In the genomic region with DNA sequence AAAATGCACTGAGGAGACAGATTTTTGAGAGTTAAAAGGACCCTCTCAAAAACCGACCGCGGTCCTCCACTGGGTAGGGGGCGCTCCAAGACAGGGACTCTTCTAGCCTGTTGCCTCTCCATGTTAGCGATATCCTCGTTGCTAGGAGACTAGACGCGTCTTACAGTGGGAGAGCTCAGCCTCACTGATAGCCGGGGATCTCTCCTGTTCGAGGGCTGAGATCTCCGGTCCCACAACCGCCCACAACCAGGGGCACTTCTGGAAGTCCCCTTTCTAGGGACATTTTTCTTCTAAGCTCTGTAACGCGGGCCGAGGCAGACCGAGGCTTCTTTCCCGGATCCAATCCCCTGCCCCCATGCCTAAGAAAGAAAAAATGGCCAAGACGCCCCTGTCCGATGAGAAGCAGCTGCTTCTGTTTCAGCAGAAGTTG, we compare ENCODE assay signal across 8 cellular contexts. TPM values are rescaled to one million over a fixed set of nuclear protein-coding genes. Genes with fewer than 3 reads are reported as not detected.
DNase-seq lines count a peak whose midpoint lies in the region; ATAC-seq, FAIRE-seq and TF ChIP-seq lines count a peak whose summit lies in the region.

No MANE protein-coding gene starts in this region.

- DNase-seq in GM03348 (ENCODE audit: low spot score) (peak; percentile 66), NCI-H2171 (lab: John Stamatoyannopoulos, UW) (peak; percentile 78), colonic mucosa (peak; percentile 79), HepG2 (ENCODE audit: low spot score) (peak; percentile 76)
- DNase-seq in activated CD4-positive, alpha-beta T cell treated with anti-CD3 and anti-CD28 coated beads for 48 hours, result peak; percentile 89
- DNase-seq in stimulated activated CD4-positive, alpha-beta T cell treated with anti-CD3 and anti-CD28 coated beads, Interleukin-2, amount 100 ng/mL, for 48 hours, result peak; percentile 83 to 86

- H2AFZ ChIP-seq in HepG2 (ENCODE audit: low read length), result no peak overlapping the region

- H3K27ac ChIP-seq in colonic mucosa (no peak overlapping the region), HepG2 (ENCODE audit: extremely low read length, insufficient read depth, low read length) (no peak overlapping the region)

- no peak for TF ChIP-seq POLR2A in HepG2 (IDR thresholded peaks at IDR 0.05; ENCODE audit: insufficient read depth in 1 of 2, low read depth in 2 of 2, low read length in 2 of 2)

- H3K9ac ChIP-seq in colonic mucosa (ENCODE audit: low read depth in 2 of 2, low read length in 2 of 2) (no peak overlapping the region), HepG2 (ENCODE audit: insufficient read depth, low read depth, low read length) (no peak overlapping the region)

- H3K9me3 ChIP-seq in colonic mucosa (no peaks in the 10 kb centered on the region), HepG2 (ENCODE audit: low read length) (no peaks in the 10 kb centered on the region)

- POLR2A ChIA-PET in HepG2 (lab: Yijun Ruan, JAX), result interaction anchor here (1.1 to 1.7 kb wide), 2 partner anchors 38 to 52 kb away, joined by 4 to 9 read pairs; a partner anchor contains a TSS

- in situ Hi-C loops in HepG2 (cut with HindIII; ENCODE audit: extremely low pct_ligation_motif_present, low pct_unique_long_range_greater_than_20kb), result no loop called here

- FAIRE-seq in HepG2 (lab: Jason Lieb, UNC), result no peak

- TF ChIP-seq CTCF in colonic mucosa (IDR thresholded peaks at IDR 0.05) (peak; percentile 58), HepG2 (CRISPR knock-in tag; IDR thresholded peaks at IDR 0.05) (peak; percentile 69)

- no peaks in the 10 kb centered on the region for H3K36me3 ChIP-seq in colonic mucosa
- no peaks in the 10 kb centered on the region for H3K36me3 ChIP-seq in HepG2 (replicated peaks in 1 of 2; ENCODE audit: control insufficient read depth in 1 of 2, insufficient read depth in 2 of 2, low read length in 2 of 2)

- H3K27me3 ChIP-seq in colonic mucosa, result no peaks in the 10 kb centered on the region
- H3K27me3 ChIP-seq in HepG2 (ENCODE audit: control insufficient read depth in 1 of 2, insufficient read depth in 2 of 2, low read length in 2 of 2), result no peaks in the 10 kb centered on the region

- CTCF ChIA-PET in HepG2 (lab: Yijun Ruan, JAX; ENCODE audit: low intra/inter-chr PET ratio, low total read pairs), result no interaction called here

- peak; percentile 75 for ATAC-seq in HG02884 (IDR thresholded peaks at IDR 0.05; ENCODE audit: unreplicated experiment)
- ATAC-seq in HepG2, result peak; percentile 66
- no peak for ATAC-seq in GM21723 (IDR thresholded peaks at IDR 0.05; ENCODE audit: unreplicated experiment)

- no peaks in the 10 kb centered on the region for H4K20me1 ChIP-seq in HepG2 (ENCODE audit: insufficient read depth, low read length)

- H3K4me1 ChIP-seq in colonic mucosa, result no peaks in the 10 kb centered on the region
- peaks cover 87% of the 10 kb centered on the region for H3K4me1 ChIP-seq in HepG2 (ENCODE audit: insufficient read depth, low read length)

- peak; percentile 20; the same call in 1 of the 2 replicates for TF ChIP-seq RAD21 in HepG2 (CRISPR knock-in tag; IDR thresholded peaks at IDR 0.05)

- BruUV-seq in HepG2 (replicated peaks; lab: Mats Ljungman, UMichigan), result no TSS peak

- peak overlapping the region; percentile 4 for H3K4me3 ChIP-seq in colonic mucosa
- peak overlapping the region; percentile 20 to 41 (median 34); a peak in 2 of 6 replicates for H3K4me3 ChIP-seq in HepG2 (replicated peaks in 1 of 3; ENCODE audit: insufficient read depth in 1 of 3, low read depth in 2 of 3, low read length in 3 of 3)

- 36% methylated on average over 17 of the region's 19 CpGs for WGBS in HepG2 (ENCODE audit: low lambda C conversion rate)

- TF ChIP-seq EP300 in HepG2 (IDR thresholded peaks at IDR 0.05; ENCODE audit: low read depth in 2 of 2, low read length in 2 of 2) (no peak), HepG2 (CRISPR knock-in tag; IDR thresholded peaks at IDR 0.05; ENCODE audit: borderline replicate concordance) (no peak)

- intact Hi-C loops in colonic mucosa (cut with DNase I) (no loop called here), HepG2 (cut with micrococcal nuclease; ENCODE audit: unreplicated experiment) (no loop called here)

- no peaks in the 10 kb centered on the region for H3K79me2 ChIP-seq in HepG2 (ENCODE audit: insufficient read depth, low read length)

- H3K4me2 ChIP-seq in HepG2 (ENCODE audit: low read depth, low read length), result peak overlapping the region; percentile 80

RNA-seq across cellular contexts. Expression of a gene that starts 21.3 kb away (rescaled TPM):
- total RNA-seq in colonic mucosa, result 10 to 100 TPM; 33.7 to 47.4 TPM
- total RNA-seq in HepG2 (2016; rRNA removed; fragmentation: Illumina TruSeq; extraction: Trizol), result 6.0 and 15.5 TPM in 2 replicates
- total RNA-seq in HepG2 (2016; cell fraction: cytosol; rRNA removed; fragmentation: Illumina TruSeq; extraction: Trizol; ENCODE audit: low read depth), result 4.2 and 6.5 TPM in 2 replicates
- 5.5 and 12.8 TPM in 2 replicates for total RNA-seq in HepG2 (2016; cell fraction: insoluble cytoplasmic fraction; rRNA removed; fragmentation: Illumina TruSeq; extraction: Trizol)
- 3.1 and 4.5 TPM in 2 replicates for total RNA-seq in HepG2 (2016; cell fraction: membrane; rRNA removed; fragmentation: Illumina TruSeq; extraction: Trizol)
- total RNA-seq in HepG2 (2016; cell fraction: nucleus; rRNA removed; fragmentation: Illumina TruSeq; extraction: Trizol), result 15.3 and 19.2 TPM in 2 replicates
- polyA plus RNA-seq in HepG2 (2011; rRNA removed), result 19.4 and 24.2 TPM in 2 replicates
- 14.4 and 16.8 TPM in 2 replicates for polyA plus RNA-seq in HepG2 (2011; cell fraction: cytosol; rRNA removed)
- polyA plus RNA-seq in HepG2 (2011; cell fraction: nucleus; rRNA removed), result 32.6 and 35.0 TPM in 2 replicates
- 12.9 and 14.4 TPM in 2 replicates for polyA plus RNA-seq in HepG2 (2012)
- 4.6 and 5.1 TPM in 2 replicates for polyA plus RNA-seq in HepG2 (2016; cell fraction: cytosol; fragmentation: Illumina TruSeq; extraction: Trizol; ENCODE audit: low read depth)
- 10.0 and 12.0 TPM in 2 replicates for polyA plus RNA-seq in HepG2 (2016; cell fraction: insoluble cytoplasmic fraction; fragmentation: Illumina TruSeq; extraction: Trizol; ENCODE audit: low read depth)
- polyA plus RNA-seq in HepG2 (2016; cell fraction: membrane; fragmentation: Illumina TruSeq; extraction: Trizol; ENCODE audit: low read depth), result 4.5 and 4.9 TPM in 2 replicates
- polyA plus RNA-seq in HepG2 (2016; cell fraction: nucleus; fragmentation: Illumina TruSeq; extraction: Trizol; ENCODE audit: insufficient read depth, low read depth), result 55.0 and 59.9 TPM in 2 replicates
- 11.0 and 47.3 TPM in 2 replicates for polyA minus RNA-seq in HepG2 (2011; rRNA and poly(A)+ RNA removed; ENCODE audit: low replicate concordance)
- polyA minus RNA-seq in HepG2 (2011; cell fraction: cytosol; rRNA and poly(A)+ RNA removed), result 5.6 and 6.8 TPM in 2 replicates
- polyA minus RNA-seq in HepG2 (2011; cell fraction: nucleus; rRNA and poly(A)+ RNA removed), result 10.8 and 15.2 TPM in 2 replicates

RNA-seq across cellular contexts. Expression of a gene that starts 38.3 kb away (rescaled TPM):
- total RNA-seq in colonic mucosa (1 to 10 TPM; 2.5 to 3.4 TPM), HepG2 (2016; rRNA removed; fragmentation: Illumina TruSeq; extraction: Trizol) (1.8 and 2.2 TPM in 2 replicates)
- 0.88 and 1.9 TPM in 2 replicates for total RNA-seq in HepG2 (2016; cell fraction: cytosol; rRNA removed; fragmentation: Illumina TruSeq; extraction: Trizol; ENCODE audit: low read depth)
- 2.5 and 2.9 TPM in 2 replicates for total RNA-seq in HepG2 (2016; cell fraction: insoluble cytoplasmic fraction; rRNA removed; fragmentation: Illumina TruSeq; extraction: Trizol)
- 1.2 and 1.4 TPM in 2 replicates for total RNA-seq in HepG2 (2016; cell fraction: membrane; rRNA removed; fragmentation: Illumina TruSeq; extraction: Trizol)
- 1.9 and 3.0 TPM in 2 replicates for total RNA-seq in HepG2 (2016; cell fraction: nucleus; rRNA removed; fragmentation: Illumina TruSeq; extraction: Trizol)
- 1.9 and 2.8 TPM in 2 replicates for polyA plus RNA-seq in HepG2 (2011; rRNA removed)
- 1.3 and 2.0 TPM in 2 replicates for polyA plus RNA-seq in HepG2 (2011; cell fraction: cytosol; rRNA removed)
- 1.8 and 1.9 TPM in 2 replicates for polyA plus RNA-seq in HepG2 (2011; cell fraction: nucleus; rRNA removed)
- polyA plus RNA-seq in HepG2 (2012), result 0.71 and 1.1 TPM in 2 replicates
- 0.32 and 0.35 TPM in 2 replicates for polyA plus RNA-seq in HepG2 (2016; cell fraction: cytosol; fragmentation: Illumina TruSeq; extraction: Trizol; ENCODE audit: low read depth)
- polyA plus RNA-seq in HepG2 (2016; cell fraction: insoluble cytoplasmic fraction; fragmentation: Illumina TruSeq; extraction: Trizol; ENCODE audit: low read depth), result 2.7 and 3.6 TPM in 2 replicates
- 0.64 and 0.78 TPM in 2 replicates for polyA plus RNA-seq in HepG2 (2016; cell fraction: membrane; fragmentation: Illumina TruSeq; extraction: Trizol; ENCODE audit: low read depth)
- polyA plus RNA-seq in HepG2 (2016; cell fraction: nucleus; fragmentation: Illumina TruSeq; extraction: Trizol; ENCODE audit: insufficient read depth, low read depth), result 3.6 and 3.8 TPM in 2 replicates
- polyA minus RNA-seq in HepG2 (2011; rRNA and poly(A)+ RNA removed; ENCODE audit: low replicate concordance), result 1.0 and 2.6 TPM in 2 replicates
- polyA minus RNA-seq in HepG2 (2011; cell fraction: cytosol; rRNA and poly(A)+ RNA removed), result 0.59 and 1.2 TPM in 2 replicates
- polyA minus RNA-seq in HepG2 (2011; cell fraction: nucleus; rRNA and poly(A)+ RNA removed), result 0.90 and 3.6 TPM in 2 replicates

RNA-seq across cellular contexts. Expression of a gene that starts 52.0 kb away (rescaled TPM):
- total RNA-seq in colonic mucosa (100 to 1,000 TPM in 1 of 2 donors, 10 to 100 TPM in 1; 87.2 to 150 TPM), HepG2 (2016; rRNA removed; fragmentation: Illumina TruSeq; extraction: Trizol) (81.5 and 90.0 TPM in 2 replicates)
- 13.0 and 13.4 TPM in 2 replicates for total RNA-seq in HepG2 (2016; cell fraction: cytosol; rRNA removed; fragmentation: Illumina TruSeq; extraction: Trizol; ENCODE audit: low read depth)
- total RNA-seq in HepG2 (2016; cell fraction: insoluble cytoplasmic fraction; rRNA removed; fragmentation: Illumina TruSeq; extraction: Trizol), result 81.4 and 90.7 TPM in 2 replicates
- total RNA-seq in HepG2 (2016; cell fraction: membrane; rRNA removed; fragmentation: Illumina TruSeq; extraction: Trizol), result 17.1 and 20.2 TPM in 2 replicates
- total RNA-seq in HepG2 (2016; cell fraction: nucleus; rRNA removed; fragmentation: Illumina TruSeq; extraction: Trizol), result 66.5 and 79.7 TPM in 2 replicates
- 35.7 and 42.2 TPM in 2 replicates for polyA plus RNA-seq in HepG2 (2011; rRNA removed)
- 28.4 and 30.1 TPM in 2 replicates for polyA plus RNA-seq in HepG2 (2011; cell fraction: cytosol; rRNA removed)
- polyA plus RNA-seq in HepG2 (2011; cell fraction: nucleus; rRNA removed), result 114 and 128 TPM in 2 replicates
- polyA plus RNA-seq in HepG2 (2012), result 43.8 and 55.5 TPM in 2 replicates
- polyA plus RNA-seq in HepG2 (2016; cell fraction: cytosol; fragmentation: Illumina TruSeq; extraction: Trizol; ENCODE audit: low read depth), result 2.6 and 3.7 TPM in 2 replicates
- 62.7 and 67.1 TPM in 2 replicates for polyA plus RNA-seq in HepG2 (2016; cell fraction: insoluble cytoplasmic fraction; fragmentation: Illumina TruSeq; extraction: Trizol; ENCODE audit: low read depth)
- 8.1 and 9.8 TPM in 2 replicates for polyA plus RNA-seq in HepG2 (2016; cell fraction: membrane; fragmentation: Illumina TruSeq; extraction: Trizol; ENCODE audit: low read depth)
- 132 TPM in 2 replicates for polyA plus RNA-seq in HepG2 (2016; cell fraction: nucleus; fragmentation: Illumina TruSeq; extraction: Trizol; ENCODE audit: insufficient read depth, low read depth)
- polyA minus RNA-seq in HepG2 (2011; rRNA and poly(A)+ RNA removed; ENCODE audit: low replicate concordance), result 29.9 and 100 TPM in 2 replicates
- polyA minus RNA-seq in HepG2 (2011; cell fraction: cytosol; rRNA and poly(A)+ RNA removed), result 11.7 and 12.4 TPM in 2 replicates
- polyA minus RNA-seq in HepG2 (2011; cell fraction: nucleus; rRNA and poly(A)+ RNA removed), result 55.9 and 69.0 TPM in 2 replicates

RNA-seq across cellular contexts. Expression of a gene that starts 53.3 kb away (rescaled TPM):
- total RNA-seq in colonic mucosa (100 to 1,000 TPM; 255 to 261 TPM), HepG2 (2016; rRNA removed; fragmentation: Illumina TruSeq; extraction: Trizol) (48.4 and 53.8 TPM in 2 replicates)
- total RNA-seq in HepG2 (2016; cell fraction: cytosol; rRNA removed; fragmentation: Illumina TruSeq; extraction: Trizol; ENCODE audit: low read depth), result 12.0 and 15.8 TPM in 2 replicates
- 43.0 and 57.4 TPM in 2 replicates for total RNA-seq in HepG2 (2016; cell fraction: insoluble cytoplasmic fraction; rRNA removed; fragmentation: Illumina TruSeq; extraction: Trizol)
- 15.7 and 16.6 TPM in 2 replicates for total RNA-seq in HepG2 (2016; cell fraction: membrane; rRNA removed; fragmentation: Illumina TruSeq; extraction: Trizol)
- total RNA-seq in HepG2 (2016; cell fraction: nucleus; rRNA removed; fragmentation: Illumina TruSeq; extraction: Trizol), result 20.9 and 24.1 TPM in 2 replicates
- polyA plus RNA-seq in HepG2 (2011; rRNA removed), result 57.9 and 60.0 TPM in 2 replicates
- 60.3 and 60.4 TPM in 2 replicates for polyA plus RNA-seq in HepG2 (2011; cell fraction: cytosol; rRNA removed)
- polyA plus RNA-seq in HepG2 (2011; cell fraction: nucleus; rRNA removed), result 32.8 and 38.8 TPM in 2 replicates
- polyA plus RNA-seq in HepG2 (2012), result 39.0 and 41.4 TPM in 2 replicates
- polyA plus RNA-seq in HepG2 (2016; cell fraction: cytosol; fragmentation: Illumina TruSeq; extraction: Trizol; ENCODE audit: low read depth), result 11.9 and 13.5 TPM in 2 replicates
- polyA plus RNA-seq in HepG2 (2016; cell fraction: insoluble cytoplasmic fraction; fragmentation: Illumina TruSeq; extraction: Trizol; ENCODE audit: low read depth), result 76.4 and 85.2 TPM in 2 replicates
- 13.7 and 16.3 TPM in 2 replicates for polyA plus RNA-seq in HepG2 (2016; cell fraction: membrane; fragmentation: Illumina TruSeq; extraction: Trizol; ENCODE audit: low read depth)
- polyA plus RNA-seq in HepG2 (2016; cell fraction: nucleus; fragmentation: Illumina TruSeq; extraction: Trizol; ENCODE audit: insufficient read depth, low read depth), result 47.8 and 51.2 TPM in 2 replicates
- 62.5 and 183 TPM in 2 replicates for polyA minus RNA-seq in HepG2 (2011; rRNA and poly(A)+ RNA removed; ENCODE audit: low replicate concordance)
- 19.9 and 22.8 TPM in 2 replicates for polyA minus RNA-seq in HepG2 (2011; cell fraction: cytosol; rRNA and poly(A)+ RNA removed)
- 27.7 and 29.2 TPM in 2 replicates for polyA minus RNA-seq in HepG2 (2011; cell fraction: nucleus; rRNA and poly(A)+ RNA removed)
